In genomic region chr4:52552778-52553177, GRCh38 we compare ENCODE assay signal across 18 cellular contexts.
DNase-seq lines count a peak whose midpoint lies in the region; ATAC-seq and TF ChIP-seq lines count a peak whose summit lies in the region.
"Had no signal": no experiment of that assay in that cellular context is flagged by ENCODE, and none has a peak within 500 bp of the region (broad histone marks: within the 10 kb centered on the region; RNA-seq: fewer than 3 reads in every experiment).

No MANE protein-coding gene starts in this region.

- TF ChIP-seq POLR2A in GM18505 (IDR thresholded peaks at IDR 0.05; ENCODE audit: borderline replicate concordance, extremely low read depth, insufficient read depth, insufficient read length): no peak

- H3K9me3 Mint-ChIP-seq in activated T-helper 17 cell treated with anti-CD3 and anti-CD28 coated beads, Interleukin-2, amount 50 U/mL, for 72 hours: no peaks in the 10 kb centered on the region
- H3K9me3 Mint-ChIP-seq in activated CD4-positive, alpha-beta memory T cell treated with anti-CD3 and anti-CD28 coated beads for 36 hours: no peaks in the 10 kb centered on the region
- H3K9me3 Mint-ChIP-seq: CD8-positive, alpha-beta memory T cell; IgD-negative memory B cell had no signal

- no peaks in the 10 kb centered on the region for H3K4me1 Mint-ChIP-seq in activated T-helper 17 cell treated with anti-CD3 and anti-CD28 coated beads, Interleukin-2, amount 50 U/mL, for 72 hours
- no peaks in the 10 kb centered on the region for H3K4me1 Mint-ChIP-seq in activated CD4-positive, alpha-beta memory T cell treated with anti-CD3 and anti-CD28 coated beads for 36 hours (ENCODE audit: low read depth)
- H3K4me1 Mint-ChIP-seq: CD8-positive, alpha-beta memory T cell; IgD-negative memory B cell had no signal

- DNase-seq in A172 (ENCODE audit: low spot score) (peak; percentile 18), NCI-H226 (peak; percentile 43), kidney tubule cell (ENCODE audit: low spot score) (peak; percentile 57), iPS-NIHi7 (ENCODE audit: extremely low spot score) (no peak)
- DNase-seq in activated CD4-positive, alpha-beta memory T cell treated with anti-CD3 and anti-CD28 coated beads for 36 hours: no peak
- DNase-seq: 8988T; CD8-positive, alpha-beta memory T cell; DMS79 treated with DMSO at 0.1 percent for 48 hours; NCI-H1417 treated with DMSO at 0.1 percent for 48 hours; NCI-H1930; NCI-H2171; NCI-H446 treated with DMSO at 0.1 percent for 48 hours; NCI-H748 treated with DMSO at 0.1 percent for 48 hours; PC-9 had no signal

- CTCF ChIA-PET in activated CD4-positive, alpha-beta memory T cell treated with anti-CD3 and anti-CD28 coated beads for 36 hours (lab: Charles Lee): interaction anchor here (1.1 to 1.4 kb wide), 2 partner anchors 430 to 1681 kb away, joined by 3 read pairs; no protein-coding TSS in a partner anchor

- intact Hi-C loops in activated CD4-positive, alpha-beta memory T cell treated with anti-CD3 and anti-CD28 coated beads for 36 hours (cut with micrococcal nuclease): no loop called here

- no peak overlapping the region for H3K4me3 Mint-ChIP-seq in activated T-helper 17 cell treated with anti-CD3 and anti-CD28 coated beads, Interleukin-2, amount 50 U/mL, for 72 hours
- H3K4me3 Mint-ChIP-seq in activated CD4-positive, alpha-beta memory T cell treated with anti-CD3 and anti-CD28 coated beads for 36 hours: no peak overlapping the region
- H3K4me3 Mint-ChIP-seq: CD8-positive, alpha-beta memory T cell; IgD-negative memory B cell had no signal

- no peaks in the 10 kb centered on the region for H3K36me3 Mint-ChIP-seq in activated T-helper 17 cell treated with anti-CD3 and anti-CD28 coated beads, Interleukin-2, amount 50 U/mL, for 72 hours (ENCODE audit: low read depth)
- no peaks in the 10 kb centered on the region for H3K36me3 Mint-ChIP-seq in activated CD4-positive, alpha-beta memory T cell treated with anti-CD3 and anti-CD28 coated beads for 36 hours
- H3K36me3 Mint-ChIP-seq: IgD-negative memory B cell had no signal

- POLR2A ChIA-PET in activated CD4-positive, alpha-beta memory T cell treated with anti-CD3 and anti-CD28 coated beads for 36 hours (lab: Charles Lee): no interaction called here

- ATAC-seq in activated T-helper 17 cell treated with anti-CD3 and anti-CD28 coated beads, Interleukin-2, amount 50 U/mL, for 72 hours (replicated peaks): peak; percentile 43
- ATAC-seq in GM18505 (IDR thresholded peaks at IDR 0.05; ENCODE audit: unreplicated experiment) (no peak), GM19035 (IDR thresholded peaks at IDR 0.05; ENCODE audit: unreplicated experiment) (no peak)

- H3K27ac Mint-ChIP-seq in activated T-helper 17 cell treated with anti-CD3 and anti-CD28 coated beads, Interleukin-2, amount 50 U/mL, for 72 hours: no peak overlapping the region
- no peak overlapping the region for H3K27ac Mint-ChIP-seq in activated CD4-positive, alpha-beta memory T cell treated with anti-CD3 and anti-CD28 coated beads for 36 hours
- H3K27ac Mint-ChIP-seq: IgD-negative memory B cell had no signal

- H3K27me3 Mint-ChIP-seq in activated T-helper 17 cell treated with anti-CD3 and anti-CD28 coated beads, Interleukin-2, amount 50 U/mL, for 72 hours: peaks cover 8% of the 10 kb centered on the region
- H3K27me3 Mint-ChIP-seq in activated CD4-positive, alpha-beta memory T cell treated with anti-CD3 and anti-CD28 coated beads for 36 hours: peaks cover 15% of the 10 kb centered on the region

Comparison
In these comparisons a context has a peak if more than half of its experiments do, and no peak if none do; other contexts are left out.
1. DNase-seq: peak in A172 (single experiment), NCI-H226 (single experiment) and kidney tubule cell (single experiment); none in iPS-NIHi7 (single experiment) and activated CD4-positive, alpha-beta memory T cell treated with anti-CD3 and anti-CD28 coated beads for 36 hours (single experiment).